Comparison of ENCODE assay signal across 15 cellular contexts in genomic region chr18:55473534-55473933, GRCh38.
DNase-seq lines count a peak whose midpoint lies in the region; ATAC-seq, FAIRE-seq and TF ChIP-seq lines count a peak whose summit lies in the region.
"Had no signal": no experiment of that assay in that cellular context is flagged by ENCODE, and none has a peak within 500 bp of the region (broad histone marks: within the 10 kb centered on the region; RNA-seq: fewer than 3 reads in every experiment).

No MANE protein-coding gene starts in this region.

- no peak overlapping the region for H2BK120ac ChIP-seq in H9 (ENCODE audit: low read depth, low read length, poor library complexity, severe bottlenecking)

- no peak overlapping the region for H3K23ac ChIP-seq in H9 (ENCODE audit: insufficient read length, low read depth, low read length)

- H3K18ac ChIP-seq in H9 (ENCODE audit: insufficient read length, low read depth, low read length) = no peak overlapping the region

- H3K4me2 ChIP-seq in H9 (ENCODE audit: insufficient read depth, insufficient read length, low read length) (no peak overlapping the region), astrocyte (ENCODE audit: low read length) (no peak overlapping the region)

- H2BK12ac ChIP-seq in H9 (ENCODE audit: insufficient read length, low read depth, low read length) = no peak overlapping the region

- H3K4me3 ChIP-seq in astrocyte (ENCODE audit: insufficient read depth, low read depth, low read length) = no peak overlapping the region
- no peak overlapping the region for H3K4me3 ChIP-seq in sigmoid colon
- H3K4me3 ChIP-seq: BLaER1 treated with 17β-estradiol and CSF1 and Interleukin-3, amounts not matched to agents 10 nM and 100 nM had no signal

- H3K36me3 ChIP-seq in astrocyte (ENCODE audit: insufficient read depth, low read length) = no peaks in the 10 kb centered on the region
- H3K36me3 ChIP-seq in sigmoid colon = no peaks in the 10 kb centered on the region

- H4K91ac ChIP-seq in H9 (ENCODE audit: insufficient read length, low read depth, low read length) = no peak overlapping the region

- H3K4me3 Mint-ChIP-seq in H9 (no peak overlapping the region), astrocyte (ENCODE audit: unreplicated experiment) (no peak overlapping the region), nephron progenitor cell (no peak overlapping the region)
- H3K4me3 Mint-ChIP-seq in stimulated activated memory B cell treated with anti-CD40 and anti-IgM and Interleukin-4, amounts not matched to agents 10 μg/mL and 1 μg/mL and 100 μg/mL, for 72 hours = no peak overlapping the region
- H3K4me3 Mint-ChIP-seq: CD4-positive, CD25-positive, alpha-beta regulatory T cell had no signal

- no peak overlapping the region for H2BK20ac ChIP-seq in H9 (ENCODE audit: low read depth, low read length, poor library complexity, severe bottlenecking)

- H3K27ac Mint-ChIP-seq in H9 (peak overlapping the region in 1 of 3 experiments; percentile 70; a peak in 3 of 7 replicates), astrocyte (ENCODE audit: unreplicated experiment) (no peak overlapping the region), nephron progenitor cell (peak overlapping the region; percentile 14)
- H3K27ac Mint-ChIP-seq in stimulated activated memory B cell treated with anti-CD40 and anti-IgM and Interleukin-4, amounts not matched to agents 10 μg/mL and 1 μg/mL and 100 μg/mL, for 72 hours = no peak overlapping the region
- H3K27ac Mint-ChIP-seq: CD4-positive, CD25-positive, alpha-beta regulatory T cell had no signal

- H3K4me1 ChIP-seq in H9 (ENCODE audit: insufficient read depth, low read length) = peaks cover 5% of the 10 kb centered on the region; the same call in 1 of the 2 replicates
- H3K4me1 ChIP-seq in astrocyte (ENCODE audit: insufficient read depth, low read length) = peaks cover 11% of the 10 kb centered on the region
- peaks cover 0 to 21% (median 11%) of the 10 kb centered on the region in 4 donors for H3K4me1 ChIP-seq in sigmoid colon

- no peak overlapping the region for H2BK5ac ChIP-seq in H9 (ENCODE audit: insufficient read length, low read length)

- no peak overlapping the region for H3K14ac ChIP-seq in H9 (ENCODE audit: insufficient read depth, low read length)

- no peak overlapping the region for H4K5ac ChIP-seq in H9 (ENCODE audit: insufficient read length, low read depth, low read length)

- H3K23me2 ChIP-seq in H9 (ENCODE audit: insufficient read length, low read depth, low read length, poor library complexity, severe bottlenecking) = no peaks in the 10 kb centered on the region

- H3K4ac ChIP-seq in H9 (ENCODE audit: low read depth, low read length) = no peak overlapping the region

- H3K27me3 ChIP-seq in H9 (ENCODE audit: insufficient read depth, low read length) = no peaks in the 10 kb centered on the region
- no peaks in the 10 kb centered on the region for H3K27me3 ChIP-seq in astrocyte (ENCODE audit: insufficient read depth, low read length)
- no peaks in the 10 kb centered on the region for H3K27me3 ChIP-seq in sigmoid colon
- H3K27me3 ChIP-seq: BLaER1 treated with 17β-estradiol and CSF1 and Interleukin-3, amounts not matched to agents 10 nM and 100 nM had no signal

- H3K4me1 Mint-ChIP-seq in H9 (peaks cover 32 to 34% of the 10 kb centered on the region in 2 experiments), astrocyte (ENCODE audit: low read depth, unreplicated experiment) (peaks cover 36% of the 10 kb centered on the region), nephron progenitor cell (peaks cover 51% of the 10 kb centered on the region)
- H3K4me1 Mint-ChIP-seq in stimulated activated memory B cell treated with anti-CD40 and anti-IgM and Interleukin-4, amounts not matched to agents 10 μg/mL and 1 μg/mL and 100 μg/mL, for 72 hours = peaks cover 26% of the 10 kb centered on the region

- DNase-seq in H9 = no peak
- DNase-seq in SK-N-DZ (ENCODE audit: low spot score) = peak; percentile 98
- no peak for DNase-seq in astrocyte (ENCODE audit: low read depth)
- DNase-seq in nephron progenitor cell = no peak
- DNase-seq in ACHN = no peak
- no peak for DNase-seq in sigmoid colon
- DNase-seq: 8988T; CD4-positive, CD25-positive, alpha-beta regulatory T cell; DMS53; GF-D8; HCEC 1CT had no signal

- no peak overlapping the region for H3K56ac ChIP-seq in H9 (ENCODE audit: insufficient read length, low read depth, low read length)

- TF ChIP-seq CTCF in H9 (conservative IDR thresholded peaks at IDR 0.05) (0 out of 3 replicates have a peak, but pooled peaks have one; percentile 2), astrocyte (IDR thresholded peaks at IDR 0.05; ENCODE audit: insufficient read depth, low read depth, low read length) (no peak), nephron progenitor cell (IDR thresholded peaks at IDR 0.05) (no peak), sigmoid colon (IDR thresholded peaks at IDR 0.05) (no peak)

- no peak for ATAC-seq in stimulated activated memory B cell treated with anti-CD40 and anti-IgM and Interleukin-4, amounts not matched to agents 10 μg/mL and 1 μg/mL and 100 μg/mL, for 72 hours

- H3K9me3 ChIP-seq in H9 (ENCODE audit: control insufficient read depth, low read depth, low read length) (no peaks in the 10 kb centered on the region), astrocyte (ENCODE audit: insufficient read depth, low read depth, low read length) (no peaks in the 10 kb centered on the region), sigmoid colon (no peaks in the 10 kb centered on the region)

- H2AFZ ChIP-seq in H9 (ENCODE audit: low read length) (no peak overlapping the region), astrocyte (ENCODE audit: low read depth, low read length) (no peak overlapping the region)

- H2BK15ac ChIP-seq in H9 (ENCODE audit: low read depth, low read length) = no peak overlapping the region

- H3T11ph ChIP-seq in H9 (ENCODE audit: low read length) = no peak overlapping the region

- H3K27ac ChIP-seq in H9 (ENCODE audit: insufficient read length, low read depth, low read length) (no peak overlapping the region), astrocyte (ENCODE audit: low read depth, low read length) (no peak overlapping the region), sigmoid colon (no peak overlapping the region)
- H3K27ac ChIP-seq: BLaER1 treated with 17β-estradiol and CSF1 and Interleukin-3, amounts not matched to agents 10 nM and 100 nM had no signal

- in situ Hi-C loops in ACHN (cut with HindIII; ENCODE audit: low pct_ligation_motif_present, low pct_unique_long_range_greater_than_20kb, low sequenced_read_pairs) = no loop called here

- FAIRE-seq in astrocyte (lab: Jason Lieb, UNC) = peak; percentile 39
- FAIRE-seq: GM19239, H1 had no signal

- H3K36me3 Mint-ChIP-seq in H9 (ENCODE audit: insufficient read depth in 1 of 3, low read depth in 3 of 3) (no peaks in the 10 kb centered on the region), astrocyte (ENCODE audit: low read depth, unreplicated experiment) (peaks cover 4% of the 10 kb centered on the region), nephron progenitor cell (ENCODE audit: low read depth) (peaks cover 31% of the 10 kb centered on the region)
- H3K36me3 Mint-ChIP-seq in stimulated activated memory B cell treated with anti-CD40 and anti-IgM and Interleukin-4, amounts not matched to agents 10 μg/mL and 1 μg/mL and 100 μg/mL, for 72 hours = no peaks in the 10 kb centered on the region
- H3K36me3 Mint-ChIP-seq: CD4-positive, CD25-positive, alpha-beta regulatory T cell had no signal

- H3K79me1 ChIP-seq in H9 (ENCODE audit: insufficient read depth, low read depth, low read length, poor library complexity, severe bottlenecking) = peaks cover 3% of the 10 kb centered on the region

- H3K9ac ChIP-seq in H9 (ENCODE audit: extremely low read depth, insufficient read length, low read length) = no peak overlapping the region
- no peak overlapping the region for H3K9ac ChIP-seq in astrocyte (ENCODE audit: low read length)
- H3K9ac ChIP-seq: BLaER1 treated with 17β-estradiol and CSF1 and Interleukin-3, amounts not matched to agents 10 nM and 100 nM had no signal

- no peak for TF ChIP-seq POLR2A in sigmoid colon (IDR thresholded peaks at IDR 0.05)

- H4K20me1 ChIP-seq in H9 (ENCODE audit: control insufficient read depth, insufficient read depth, insufficient read length) (no peaks in the 10 kb centered on the region), astrocyte (ENCODE audit: insufficient read depth, low read length) (peaks cover 11% of the 10 kb centered on the region)

- H4K8ac ChIP-seq in H9 (replicated peaks; ENCODE audit: insufficient read length, low read depth, low read length) = no peak overlapping the region

- intact Hi-C loops in sigmoid colon (cut with DNase I) = no loop called here

- no peak for TF ChIP-seq EP300 in sigmoid colon (IDR thresholded peaks at IDR 0.05)

- no peaks in the 10 kb centered on the region for H3K27me3 Mint-ChIP-seq in H9 (ENCODE audit: low read depth)
- no peaks in the 10 kb centered on the region for H3K27me3 Mint-ChIP-seq in astrocyte (ENCODE audit: low read depth, unreplicated experiment)
- H3K27me3 Mint-ChIP-seq in nephron progenitor cell (ENCODE audit: low read depth, poor library complexity) = no peaks in the 10 kb centered on the region
- no peaks in the 10 kb centered on the region for H3K27me3 Mint-ChIP-seq in stimulated activated memory B cell treated with anti-CD40 and anti-IgM and Interleukin-4, amounts not matched to agents 10 μg/mL and 1 μg/mL and 100 μg/mL, for 72 hours

- H2AK5ac ChIP-seq in H9 (ENCODE audit: insufficient read length, low read length) = no peak overlapping the region

- H3K79me2 ChIP-seq in H9 (ENCODE audit: insufficient read depth, low read length) (peaks cover 2% of the 10 kb centered on the region; the same call in 1 of the 2 replicates), astrocyte (ENCODE audit: insufficient read depth, low read length) (peaks cover 45% of the 10 kb centered on the region)

- H3K9me3 Mint-ChIP-seq in H9 (no peaks in the 10 kb centered on the region), astrocyte (ENCODE audit: unreplicated experiment) (no peaks in the 10 kb centered on the region), nephron progenitor cell (no peaks in the 10 kb centered on the region)
- no peaks in the 10 kb centered on the region for H3K9me3 Mint-ChIP-seq in stimulated activated memory B cell treated with anti-CD40 and anti-IgM and Interleukin-4, amounts not matched to agents 10 μg/mL and 1 μg/mL and 100 μg/mL, for 72 hours
